1 cellular context compared by ENCODE assay signal in genomic region chr16:30354423-30355143, GRCh38.
TF ChIP-seq lines count a peak whose summit lies in the region.

No MANE protein-coding gene starts in this region.

TF ChIP-seq in H1, 55 proteins besides CTCF, POLR2A, EP300 and RAD21:
- TF ChIP-seq HDAC6 (IDR thresholded peaks at IDR 0.05; ENCODE audit: low read depth, low read length): no peak
- TF ChIP-seq BACH1 (IDR thresholded peaks at IDR 0.05; ENCODE audit: low read length): no peak
- TF ChIP-seq ZNF274 (IDR thresholded peaks at IDR 0.05; ENCODE audit: borderline replicate concordance, extremely low read depth, low read length): no peak
- no peak for TF ChIP-seq CREB1 (IDR thresholded peaks at IDR 0.05)
- no peak for TF ChIP-seq SP2 (IDR thresholded peaks at IDR 0.05; ENCODE audit: low read length)
- TF ChIP-seq MAX (IDR thresholded peaks at IDR 0.05): no peak; the same call in 1 of the 2 replicates
- no peak for TF ChIP-seq TBP (IDR thresholded peaks at IDR 0.05; ENCODE audit: low read depth, low read length)
- TF ChIP-seq CBX8 (IDR thresholded peaks at IDR 0.05; ENCODE audit: borderline replicate concordance, low read depth, low read length): no peak
- peak; percentile 64 for TF ChIP-seq SAP30 (IDR thresholded peaks at IDR 0.05; ENCODE audit: insufficient read depth, insufficient replicate concordance, low read length)
- peak; percentile 45; the same call in 1 of the 2 replicates for TF ChIP-seq KDM5A (IDR thresholded peaks at IDR 0.05; ENCODE audit: low read length)
- TF ChIP-seq KDM1A (IDR thresholded peaks at IDR 0.05; ENCODE audit: borderline replicate concordance, low read length): no peak
- no peak for TF ChIP-seq SP4 (IDR thresholded peaks at IDR 0.05; ENCODE audit: low read length)
- peak; percentile 65 for TF ChIP-seq USF2 (IDR thresholded peaks at IDR 0.05; ENCODE audit: low read length)
- no peak for TF ChIP-seq CHD1 (IDR thresholded peaks at IDR 0.05; ENCODE audit: low read depth, low read length)
- TF ChIP-seq CTBP2 (IDR thresholded peaks at IDR 0.05; ENCODE audit: borderline replicate concordance, insufficient read depth, insufficient read length, low read length): no peak
- no peak for TF ChIP-seq RFX5 (IDR thresholded peaks at IDR 0.05; ENCODE audit: borderline replicate concordance, low read depth, low read length)
- TF ChIP-seq TAF1 (IDR thresholded peaks at IDR 0.05; ENCODE audit: low read depth, low read length): no peak
- no peak for TF ChIP-seq RBBP5 (IDR thresholded peaks at IDR 0.05; ENCODE audit: borderline replicate concordance, low read depth, low read length)
- TF ChIP-seq BRCA1 (IDR thresholded peaks at IDR 0.05; ENCODE audit: low read depth, low read length): no peak
- TF ChIP-seq POU5F1 (IDR thresholded peaks at IDR 0.05; ENCODE audit: low read depth, low read length): no peak
- no peak for TF ChIP-seq CHD7 (IDR thresholded peaks at IDR 0.05; ENCODE audit: insufficient replicate concordance, low read length)
- TF ChIP-seq TCF12 (IDR thresholded peaks at IDR 0.05; ENCODE audit: low read depth, low read length): no peak
